15 cellular contexts compared by ENCODE assay signal in genomic region chr14:102213984-102214658, GRCh38.
DNase-seq lines count a peak whose midpoint lies in the region; ATAC-seq, FAIRE-seq and TF ChIP-seq lines count a peak whose summit lies in the region.
"Had no signal": no experiment of that assay in that cellular context is flagged by ENCODE, and none has a peak within 500 bp of the region (broad histone marks: within the 10 kb centered on the region; RNA-seq: fewer than 3 reads in every experiment).

No MANE protein-coding gene starts in this region.

- H4K5ac ChIP-seq in H1 (ENCODE audit: insufficient read length, low read depth, low read length) = no peak overlapping the region

- no peak overlapping the region for H3K14ac ChIP-seq in H1 (ENCODE audit: insufficient read length)

- H3K79me2 ChIP-seq in H1 (ENCODE audit: control insufficient read depth in 1 of 2, insufficient read depth in 2 of 2, low read length in 2 of 2) = peaks cover 0 to 21% of the 10 kb centered on the region in 2 experiments; a peak in 2 of 4 replicates

- H3K27ac ChIP-seq in H1 (ENCODE audit: low read depth, low read length) = no peak overlapping the region
- no peak overlapping the region for H3K27ac ChIP-seq in psoas muscle
- H3K27ac ChIP-seq: KMS-11 had no signal

- H3K36me3 ChIP-seq in H1 (ENCODE audit: control insufficient read depth in 2 of 4, insufficient read depth in 4 of 4, low read length in 3 of 4) (0 out of 8 replicates have a peak, but pooled peaks cover 0 to 3% (median 0%) of the 10 kb centered on the region in 4 experiments), psoas muscle (ENCODE audit: insufficient read depth in 1 of 2, low read depth in 1 of 2) (peaks cover 0 to 12% of the 10 kb centered on the region in 2 donors)

- H3K27me3 Mint-ChIP-seq in natural killer cell (ENCODE audit: low read depth in 2 of 2) = no peaks in the 10 kb centered on the region

- peaks cover 10% of the 10 kb centered on the region for H3K79me1 ChIP-seq in H1 (ENCODE audit: low read depth, low read length)

- H3K9me3 ChIP-seq in H1 (ENCODE audit: insufficient read depth in 2 of 2, low read depth in 1 of 2, low read length in 1 of 2) (no peaks in the 10 kb centered on the region), psoas muscle (no peaks in the 10 kb centered on the region)
- H3K9me3 ChIP-seq: tibial artery had no signal

- no peak overlapping the region; the same call in 1 of the 2 replicates for H2BK5ac ChIP-seq in H1 (ENCODE audit: low read depth, low read length)

- no peak overlapping the region for H3K4me2 ChIP-seq in H1 (ENCODE audit: insufficient read depth in 1 of 2, low read depth in 2 of 2, low read length in 2 of 2)
- H3K4me2 ChIP-seq: KMS-11 had no signal

- no peak overlapping the region for H3K4me3 Mint-ChIP-seq in natural killer cell

- no peak overlapping the region for H2AK5ac ChIP-seq in H1 (ENCODE audit: low read depth, low read length)

- FAIRE-seq in H1 (lab: Jason Lieb, UNC) (peak; percentile 19), frontal cortex (lab: Jason Lieb, UNC) (no peak)

- H2BK20ac ChIP-seq in H1 (ENCODE audit: low read length) = no peak overlapping the region

- H4K91ac ChIP-seq in H1 (replicated peaks; ENCODE audit: insufficient read length, low read length) = no peak overlapping the region

- H3K27me3 ChIP-seq in H1 (replicated peaks in 1 of 4; ENCODE audit: control insufficient read depth in 3 of 4, extremely low read depth in 1 of 4, insufficient read depth in 3 of 4, low read length in 3 of 4) (no peaks in the 10 kb centered on the region), psoas muscle (ENCODE audit: insufficient read depth in 3 of 3, low read length in 2 of 3) (no peaks in the 10 kb centered on the region)
- H3K27me3 ChIP-seq: tibial artery had no signal

- H3K9me3 Mint-ChIP-seq in natural killer cell = no peaks in the 10 kb centered on the region
- H3K9me3 Mint-ChIP-seq: activated T-helper 2 cell treated with anti-CD3 and anti-CD28 coated beads, Interferon-gamma antibody, Interleukin-2, Interleukin-4, amounts not matched to agents 10 μg/mL and 5 μg/mL and 100 μg/mL, durations not matched to agents 14 hours and 24 hours and 36 hours had no signal

- peaks cover 0 to 12% (median 0%) of the 10 kb centered on the region in 4 experiments; a peak in 2 of 7 replicates for H3K4me1 ChIP-seq in H1 (replicated peaks in 1 of 4; ENCODE audit: control insufficient read depth in 3 of 4, insufficient read depth in 4 of 4, low read length in 3 of 4)
- H3K4me1 ChIP-seq in psoas muscle = peaks cover 44% of the 10 kb centered on the region

- H3K27ac Mint-ChIP-seq in natural killer cell = no peak overlapping the region
- H3K27ac Mint-ChIP-seq: activated T-helper 2 cell treated with anti-CD3 and anti-CD28 coated beads, Interferon-gamma antibody, Interleukin-2, Interleukin-4, amounts not matched to agents 10 μg/mL and 5 μg/mL and 100 μg/mL, durations not matched to agents 14 hours and 24 hours and 36 hours had no signal

- POLR2A ChIA-PET in GM10248 (lab: Yijun Ruan, JAX) (no interaction called here), H1 (lab: Charles Lee; ENCODE audit: partially characterized antibody) (interaction anchor here (0.9 to 1.3 kb wide), 2 partner anchors 10 to 126 kb away, joined by 3 to 4 read pairs; no protein-coding TSS in a partner anchor)

- no peak overlapping the region for H4K8ac ChIP-seq in H1 (ENCODE audit: extremely low read depth, insufficient read depth, low read length)

- no peak overlapping the region for H3K4me3 ChIP-seq in NB4 (ENCODE audit: low read depth, low read length)
- H3K4me3 ChIP-seq in H1 (ENCODE audit: extremely low read depth in 1 of 4, insufficient read depth in 2 of 4, low read depth in 3 of 4, low read length in 4 of 4) = no peak overlapping the region
- H3K4me3 ChIP-seq in psoas muscle = no peak overlapping the region
- H3K4me3 ChIP-seq: tibial artery had no signal

- peaks cover 11% of the 10 kb centered on the region for H3K36me3 Mint-ChIP-seq in natural killer cell

- no peak overlapping the region for H2AFZ ChIP-seq in H1 (ENCODE audit: low read length)

- DNase-seq in GM10248 (ENCODE audit: extremely low spot score) = peak; percentile 64
- DNase-seq in NB4 (ENCODE audit: low read depth) = no peak
- no peak for DNase-seq in H1 (ENCODE audit: low read depth in 1 of 2, low spot score in 2 of 2)
- no peak for DNase-seq in psoas muscle
- DNase-seq in frontal cortex (ENCODE audit: low spot score in 2 of 2) = no peak
- DNase-seq in activated CD4-positive, CD25-positive, alpha-beta regulatory T cell treated with anti-CD3 and anti-CD28 coated beads, Interleukin-2, amount 50 U/mL, for 72 hours = no peak
- DNase-seq in NCI-H2107 (lab: John Stamatoyannopoulos, UW) = no peak
- DNase-seq in natural killer cell = no peak
- DNase-seq: activated CD4-positive, alpha-beta T cell treated with anti-CD3 and anti-CD28 coated beads, Interleukin-2, amount 50 U/mL, for 4 hours; NCI-H2029; stimulated activated CD4-positive, alpha-beta T cell treated with anti-CD3 and anti-CD28 coated beads, Interleukin-12 subunit alpha, Interleukin-12 subunit beta, amount 100 ng/mL, for 4 hours had no signal

- peaks cover 2 to 20% of the 10 kb centered on the region in 2 experiments for H4K20me1 ChIP-seq in H1 (replicated peaks in 1 of 2; ENCODE audit: control insufficient read depth in 1 of 2, insufficient read depth in 2 of 2, low read length in 2 of 2)

- H3K4ac ChIP-seq in H1 (replicated peaks; ENCODE audit: insufficient read length, low read depth, low read length) = no peak overlapping the region

- H3K23ac ChIP-seq in H1 (ENCODE audit: insufficient read length) = no peak overlapping the region

- TF ChIP-seq CTCF in GM10248 (IDR thresholded peaks at IDR 0.05; ENCODE audit: control extremely low read depth, extremely low read depth, low read depth, missing control alignments) (no peak), NB4 (IDR thresholded peaks at IDR 0.05; ENCODE audit: low read depth, low read length) (peak; percentile 28), H1 (IDR thresholded peaks at IDR 0.05; ENCODE audit: control extremely low read depth in 1 of 3, insufficient read depth in 1 of 3, low read depth in 1 of 3, low read length in 3 of 3) (peak in 1 of 3 experiments; percentile 37; a peak in 1 of 4 replicates), psoas muscle (IDR thresholded peaks at IDR 0.05) (peak; percentile 22), natural killer cell (IDR thresholded peaks at IDR 0.05) (no peak)

- H3K23me2 ChIP-seq in H1 (ENCODE audit: low read depth, low read length) = no peaks in the 10 kb centered on the region

- TF ChIP-seq RAD21 in H1 (IDR thresholded peaks at IDR 0.05 in 1 of 2, conservative IDR thresholded peaks at IDR 0.05 in 1 of 2; ENCODE audit: low read depth in 2 of 2, low read length in 2 of 2) = peak in 1 of 2 experiments; percentile 30; a peak in 2 of 4 replicates

- H3K4me1 Mint-ChIP-seq in natural killer cell = peaks cover 0 to 6% of the 10 kb centered on the region in 2 donors

- H2BK15ac ChIP-seq in H1 (ENCODE audit: low read length) = no peak overlapping the region

- intact Hi-C loops in psoas muscle (cut with DNase I) (no loop called here), natural killer cell (cut with micrococcal nuclease) (no loop called here)

- no peak overlapping the region for H3K9ac ChIP-seq in H1 (replicated peaks in 1 of 4; ENCODE audit: extremely low read depth in 1 of 4, low read depth in 3 of 4, low read length in 3 of 4)
- H3K9ac ChIP-seq: KMS-11 had no signal

- no peak for TF ChIP-seq EP300 in H1 (IDR thresholded peaks at IDR 0.05; ENCODE audit: borderline replicate concordance in 1 of 2, low read depth in 2 of 2, low read length in 2 of 2)

- H2BK12ac ChIP-seq in H1 (ENCODE audit: low read depth, low read length) = no peak overlapping the region

- no peak overlapping the region for H3K56ac ChIP-seq in H1 (replicated peaks; ENCODE audit: insufficient read length, low read depth, low read length)

- H3K18ac ChIP-seq in H1 (ENCODE audit: extremely low read depth, low read length) = no peak overlapping the region

- no peak overlapping the region for H2BK120ac ChIP-seq in H1 (replicated peaks; ENCODE audit: low read depth, low read length)

- WGBS in H1 (ENCODE audit: extremely low coverage in 1 of 2, insufficient coverage in 1 of 2, insufficient read length in 1 of 2, insufficient replicate concordance in 2 of 2, low coverage in 1 of 2, low lambda C conversion rate in 2 of 2, missing lambda C conversion rate in 1 of 2), 2 experiments = 92% methylated on average over 25 of the region's 25 CpGs; no CpG with 5 or more reads in 1 of the 2 experiments
- WGBS in psoas muscle, 3 donors = 91 to 94% (median 94%) methylated on average over 25 of the region's 25 CpGs

- ATAC-seq in psoas muscle = peak in 1 of 4 donors; percentile 29
- ATAC-seq in natural killer cell = no peak
- ATAC-seq: left lobe of liver had no signal

- CTCF ChIA-PET in GM10248 (lab: Yijun Ruan, JAX) (interaction anchor here (1.0 kb wide), 1 partner anchor 8 kb away, joined by 3 read pairs; no protein-coding TSS in a partner anchor), H1 (lab: Charles Lee; ENCODE audit: partially characterized antibody) (interaction anchor here (0.6 to 2.8 kb wide), 11 partner anchors 7 to 644 kb away, joined by 3 to 17 read pairs (median 5); no protein-coding TSS in a partner anchor)

- no peak for TF ChIP-seq POLR2A in NB4 (IDR thresholded peaks at IDR 0.05; ENCODE audit: extremely low read depth, insufficient read length)
- TF ChIP-seq POLR2A in H1 (IDR thresholded peaks at IDR 0.05; ENCODE audit: control extremely low read depth in 1 of 2, low read depth in 2 of 2, low read length in 2 of 2) = no peak

TF ChIP-seq in H1, 55 proteins besides CTCF, POLR2A, EP300 and RAD21:
- no peak for TF ChIP-seq KDM5A (IDR thresholded peaks at IDR 0.05; ENCODE audit: low read length)
- no peak for TF ChIP-seq JUN (IDR thresholded peaks at IDR 0.05; ENCODE audit: low read depth, low read length)
- no peak for TF ChIP-seq PHF8 (conservative IDR thresholded peaks at IDR 0.05; ENCODE audit: low read depth, low read length)
- no peak for TF ChIP-seq KDM4A (IDR thresholded peaks at IDR 0.05; ENCODE audit: low read depth, low read length, severe bottlenecking)
- TF ChIP-seq CEBPB (IDR thresholded peaks at IDR 0.05; ENCODE audit: low read depth, low read length) = no peak
- no peak for TF ChIP-seq NANOG (IDR thresholded peaks at IDR 0.05; ENCODE audit: insufficient read depth, low read depth, low read length, poor library complexity, severe bottlenecking)
- no peak for TF ChIP-seq CREB1 (IDR thresholded peaks at IDR 0.05)
- no peak for TF ChIP-seq TAF1 (IDR thresholded peaks at IDR 0.05; ENCODE audit: low read depth, low read length)

Comparison
In these comparisons a context has a peak if more than half of its experiments do, and no peak if none do; other contexts are left out.
1. CTCF ChIP-seq: peak in NB4 (single experiment) and psoas muscle (single experiment); none in GM10248 (single experiment) and natural killer cell (single experiment).